ENCODE assay signal across 12 cellular contexts in genomic region chr6:41568585-41569384, GRCh38. TPM values are rescaled to one million over a fixed set of nuclear protein-coding genes. Genes with fewer than 3 reads are reported as not detected.
DNase-seq lines count a peak whose midpoint lies in the region; ATAC-seq and TF ChIP-seq lines count a peak whose summit lies in the region.
"Had no signal": no experiment of that assay in that cellular context is flagged by ENCODE, and none has a peak within 500 bp of the region (broad histone marks: within the 10 kb centered on the region; RNA-seq: fewer than 3 reads in every experiment).

No MANE protein-coding gene starts in this region.

- no peaks in the 10 kb centered on the region for H3K27me3 ChIP-seq in left ventricle myocardium inferior (ENCODE audit: low read depth)
- H3K27me3 ChIP-seq in neural progenitor cell = no peaks in the 10 kb centered on the region
- H3K27me3 ChIP-seq in GM23248 (replicated peaks; ENCODE audit: insufficient read depth) = no peaks in the 10 kb centered on the region
- H3K27me3 ChIP-seq in CD4-positive, alpha-beta T cell (ENCODE audit: control insufficient read depth, insufficient read depth, low read length) = no peaks in the 10 kb centered on the region
- H3K27me3 ChIP-seq: BLaER1 treated with 17β-estradiol and CSF1 and Interleukin-3, amounts not matched to agents 10 nM and 100 nM had no signal

- intact Hi-C loops in left ventricle myocardium inferior (cut with micrococcal nuclease) = no loop called here
- intact Hi-C loops in CD4-positive, alpha-beta T cell (cut with DNase I, micrococcal nuclease) = no loop called here

- H3K4me2 ChIP-seq in neural progenitor cell (peak overlapping the region; percentile 82), GM23248 (ENCODE audit: unreplicated experiment) (no peak overlapping the region)

- H2AFZ ChIP-seq in neural progenitor cell (replicated peaks) = no peak overlapping the region
- H2AFZ ChIP-seq in GM23248 = no peak overlapping the region

- POLR2A ChIA-PET in CD4-positive, alpha-beta T cell (lab: Charles Lee) = no interaction called here

- no peaks in the 10 kb centered on the region for H3K9me2 ChIP-seq in GM23248 (ENCODE audit: insufficient read depth)

- peaks cover 5% of the 10 kb centered on the region for H3K27me3 Mint-ChIP-seq in neural progenitor cell (ENCODE audit: insufficient read depth, low read depth)
- H3K27me3 Mint-ChIP-seq in CD4-positive, alpha-beta T cell = no peaks in the 10 kb centered on the region

- H3K9me3 Mint-ChIP-seq in neural progenitor cell = no peaks in the 10 kb centered on the region
- H3K9me3 Mint-ChIP-seq in CD4-positive, alpha-beta T cell = no peaks in the 10 kb centered on the region
- H3K9me3 Mint-ChIP-seq: activated T-cell treated with anti-CD3 and anti-CD28 coated beads, Interleukin-2, amount 50 U/mL, for 72 hours had no signal

- peaks cover 39% of the 10 kb centered on the region for H3K4me1 ChIP-seq in left ventricle myocardium inferior
- H3K4me1 ChIP-seq in neural progenitor cell = peaks cover 56% of the 10 kb centered on the region
- H3K4me1 ChIP-seq in GM23248 (ENCODE audit: insufficient read depth) = peaks cover 11% of the 10 kb centered on the region

- DNase-seq in EH (ENCODE audit: low read depth) = peak; percentile 16
- peak; percentile 54 for DNase-seq in NCI-H748 treated with DMSO at 0.1 percent for 48 hours (lab: John Stamatoyannopoulos, UW)
- DNase-seq in left ventricle myocardium inferior = peak; percentile 38
- no peak for DNase-seq in neural progenitor cell (ENCODE audit: low spot score)
- DNase-seq in GM23248 = no peak
- no peak for DNase-seq in nucleus accumbens (lab: John Stamatoyannopoulos, UW)
- no peak for DNase-seq in CD4-positive, alpha-beta T cell
- no peak for DNase-seq in EL
- DNase-seq: activated T-cell treated with anti-CD3 and anti-CD28 coated beads, Interleukin-2, amount 50 U/mL, for 72 hours; dermis blood vessel endothelial cell; Kasumi-1 had no signal

- WGBS in GM23248 (ENCODE audit: low coverage in 1 of 2, low lambda C conversion rate in 2 of 2, missing lambda C conversion rate in 2 of 2), 2 experiments = 96 to 97% methylated on average over 13 of the region's 13 CpGs

- H3K9me3 ChIP-seq in left ventricle myocardium inferior (replicated peaks) (no peaks in the 10 kb centered on the region), neural progenitor cell (ENCODE audit: low read depth) (no peaks in the 10 kb centered on the region), GM23248 (ENCODE audit: low read depth) (no peaks in the 10 kb centered on the region)
- H3K9me3 ChIP-seq in CD4-positive, alpha-beta T cell (ENCODE audit: control insufficient read depth, low read length) = no peaks in the 10 kb centered on the region
- H3K9me3 ChIP-seq: BLaER1 treated with 17β-estradiol and CSF1 and Interleukin-3, amounts not matched to agents 10 nM and 100 nM had no signal

- H3K79me2 ChIP-seq in neural progenitor cell (ENCODE audit: low read depth) (peaks cover 28% of the 10 kb centered on the region), GM23248 (ENCODE audit: insufficient read depth) (no peaks in the 10 kb centered on the region)

- H3K4me3 Mint-ChIP-seq in neural progenitor cell = peak overlapping the region; percentile 83
- H3K4me3 Mint-ChIP-seq in CD4-positive, alpha-beta T cell = no peak overlapping the region
- H3K4me3 Mint-ChIP-seq: activated T-cell treated with anti-CD3 and anti-CD28 coated beads, Interleukin-2, amount 50 U/mL, for 72 hours had no signal

- no peak for ATAC-seq in CD4-positive, alpha-beta T cell (ENCODE audit: poor library complexity)
- ATAC-seq: activated T-cell treated with anti-CD3 and anti-CD28 coated beads, Interleukin-2, amount 50 U/mL, for 72 hours had no signal

- peaks cover 50% of the 10 kb centered on the region for H3K36me3 Mint-ChIP-seq in neural progenitor cell
- peaks cover 24% of the 10 kb centered on the region for H3K36me3 Mint-ChIP-seq in CD4-positive, alpha-beta T cell (ENCODE audit: low read depth)

- peaks cover 86% of the 10 kb centered on the region for H3K4me1 Mint-ChIP-seq in neural progenitor cell
- no peaks in the 10 kb centered on the region for H3K4me1 Mint-ChIP-seq in CD4-positive, alpha-beta T cell (ENCODE audit: low read depth)

- H3K27ac ChIP-seq in left ventricle myocardium inferior (replicated peaks) = peak overlapping the region; percentile 76
- H3K27ac ChIP-seq in neural progenitor cell = peak overlapping the region; percentile 75
- H3K27ac ChIP-seq in GM23248 = no peak overlapping the region
- no peak overlapping the region for H3K27ac ChIP-seq in CD4-positive, alpha-beta T cell (ENCODE audit: low read depth, low read length)
- H3K27ac ChIP-seq: BLaER1 treated with 17β-estradiol and CSF1 and Interleukin-3, amounts not matched to agents 10 nM and 100 nM had no signal

- CTCF ChIA-PET in CD4-positive, alpha-beta T cell (lab: Charles Lee) = no interaction called here

- peak overlapping the region; percentile 100 for H3K27ac Mint-ChIP-seq in neural progenitor cell
- H3K27ac Mint-ChIP-seq in CD4-positive, alpha-beta T cell = no peak overlapping the region
- H3K27ac Mint-ChIP-seq: activated T-cell treated with anti-CD3 and anti-CD28 coated beads, Interleukin-2, amount 50 U/mL, for 72 hours had no signal

- H3K36me3 ChIP-seq in left ventricle myocardium inferior (peaks cover 15% of the 10 kb centered on the region), neural progenitor cell (no peaks in the 10 kb centered on the region), GM23248 (ENCODE audit: low read depth) (no peaks in the 10 kb centered on the region)

- H3K4me3 ChIP-seq in left ventricle myocardium inferior (no peak overlapping the region), neural progenitor cell (peak overlapping the region; percentile 38), GM23248 (no peak overlapping the region)
- H3K4me3 ChIP-seq: BLaER1 treated with 17β-estradiol and CSF1 and Interleukin-3, amounts not matched to agents 10 nM and 100 nM had no signal

- H3F3A ChIP-seq in neural progenitor cell (ENCODE audit: low read depth) (peaks cover 53% of the 10 kb centered on the region), GM23248 (ENCODE audit: insufficient read depth) (no peaks in the 10 kb centered on the region)

- H3K9ac ChIP-seq in neural progenitor cell = no peak overlapping the region
- H3K9ac ChIP-seq in GM23248 = no peak overlapping the region
- H3K9ac ChIP-seq: BLaER1 treated with 17β-estradiol and CSF1 and Interleukin-3, amounts not matched to agents 10 nM and 100 nM had no signal

- H4K20me1 ChIP-seq in neural progenitor cell (ENCODE audit: low read depth) (peaks cover 4% of the 10 kb centered on the region), GM23248 (ENCODE audit: insufficient read depth) (no peaks in the 10 kb centered on the region)

- in situ Hi-C loops in GM23248 (cut with MboI) = no loop called here

- TF ChIP-seq CTCF in left ventricle myocardium inferior (IDR thresholded peaks at IDR 0.05; ENCODE audit: borderline replicate concordance) (no peak), neural progenitor cell (IDR thresholded peaks at IDR 0.05) (no peak)
- no peak for TF ChIP-seq CTCF in CD4-positive, alpha-beta T cell (IDR thresholded peaks at IDR 0.05)

RNA-seq across cellular contexts. Expression of gene FOXP4, which starts 22.6 kb away (rescaled TPM):
- total RNA-seq in left ventricle myocardium inferior (15.0 TPM), neural progenitor cell (ENCODE audit: low replicate concordance) (2.7 and 6.9 TPM in 2 replicates)
- 3.9 and 5.4 TPM in 2 replicates for total RNA-seq in GM23248 (2014; rRNA removed; shearing (Covaris generic))
- polyA plus RNA-seq in GM23248 (2016; fragmentation: Nextera tagmentation; extraction: Ambion mirVana) = 1.1 and 1.4 TPM in 2 replicates
- total RNA-seq in CD4-positive, alpha-beta T cell = 1 to 10 TPM; 3.7 to 3.9 TPM

Comparison
In these comparisons a context has a peak if more than half of its experiments do, and no peak if none do; other contexts are left out.
1. DNase-seq: peak in EH (single experiment), NCI-H748 treated with DMSO at 0.1 percent for 48 hours (single experiment) and left ventricle myocardium inferior (single experiment); none in neural progenitor cell (single experiment), GM23248 (single experiment), nucleus accumbens (0 of 56), CD4-positive, alpha-beta T cell (0 of 10) and EL (single experiment).
2. H3K27ac ChIP-seq: peak in left ventricle myocardium inferior (single experiment) and neural progenitor cell (single experiment); none in GM23248 (single experiment) and CD4-positive, alpha-beta T cell (single experiment).